ENCODE assay signal across 26 cellular contexts in the genomic region with DNA sequence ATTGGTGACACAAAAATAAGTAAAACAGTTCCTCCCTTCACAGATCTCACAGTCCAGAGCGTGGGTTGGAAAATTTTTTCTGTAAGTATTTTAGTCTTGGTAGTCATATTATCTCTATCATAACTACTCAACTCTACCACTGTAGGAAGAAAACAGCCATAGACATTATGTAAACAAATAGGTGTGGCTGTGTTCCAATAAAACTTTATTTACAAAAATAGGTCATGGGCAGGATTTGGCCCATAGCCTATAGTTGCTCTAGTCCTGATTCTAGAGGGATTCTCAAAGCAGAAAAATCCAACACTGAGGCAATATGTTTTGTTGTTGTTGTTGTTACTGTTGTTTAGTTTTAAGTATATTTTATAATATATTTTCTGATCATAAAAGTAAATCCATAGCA.
"Had no signal": no experiment of that assay in that cellular context is flagged by ENCODE, and none has a peak within 500 bp of the region (broad histone marks: within the 10 kb centered on the region; RNA-seq: fewer than 3 reads in every experiment).

No MANE protein-coding gene starts in this region.

- ATAC-seq: effector memory CD8-positive, alpha-beta T cell; gastrocnemius medialis; gastroesophageal sphincter; heart left ventricle; heart right ventricle had no signal

- H3K27me3 ChIP-seq: colonic mucosa, esophagus muscularis mucosa, esophagus squamous epithelium, foreskin keratinocyte, gastrocnemius medialis, gastroesophageal sphincter, heart left ventricle, hepatocyte had no signal

- FAIRE-seq: endometrium, endothelial cell of umbilical vein, frontal cortex had no signal

- H3K9me3 ChIP-seq: colonic mucosa, esophagus muscularis mucosa, esophagus squamous epithelium, gastrocnemius medialis, gastroesophageal sphincter, heart left ventricle, heart right ventricle had no signal

- H3K4me1 ChIP-seq: colonic mucosa, esophagus muscularis mucosa, gastrocnemius medialis, gastroesophageal sphincter, heart right ventricle had no signal

- H3K79me2 ChIP-seq: hepatocyte had no signal

- H3K36me3 ChIP-seq: colonic mucosa, esophagus muscularis mucosa, esophagus squamous epithelium, gastrocnemius medialis, gastroesophageal sphincter, heart left ventricle, heart right ventricle had no signal

- H3K4me3 ChIP-seq: colonic mucosa, coronary artery, dorsolateral prefrontal cortex, esophagus muscularis mucosa, esophagus squamous epithelium, gastrocnemius medialis, gastroesophageal sphincter, heart left ventricle, heart right ventricle, hepatocyte had no signal

- H2AFZ ChIP-seq: hepatocyte had no signal

- H3K27ac ChIP-seq: colonic mucosa, coronary artery, dorsolateral prefrontal cortex, esophagus muscularis mucosa, esophagus squamous epithelium, foreskin keratinocyte, gastrocnemius medialis, gastroesophageal sphincter, heart left ventricle, heart right ventricle, hepatocyte had no signal

- H3K4me2 ChIP-seq: hepatocyte had no signal

- DNase-seq: colonic mucosa; cortex of kidney; dermis blood vessel endothelial cell; dorsolateral prefrontal cortex; effector CD4-positive, alpha-beta T cell; effector CD8-positive, alpha-beta T cell; effector memory CD4-positive, alpha-beta T cell; effector memory CD8-positive, alpha-beta T cell; endodermal cell; erythroblast; esophagus squamous epithelium; foreskin fibroblast; foreskin melanocyte; gastrocnemius medialis; glutamatergic neuron; head of caudate nucleus; heart left ventricle; heart right ventricle had no signal
